Comparison of ENCODE assay signal across 18 cellular contexts in genomic region chr9:21778300-21778699, GRCh38. TPM values are rescaled to one million over a fixed set of nuclear protein-coding genes. Genes with fewer than 3 reads are reported as not detected.
DNase-seq lines count a peak whose midpoint lies in the region; FAIRE-seq and TF ChIP-seq lines count a peak whose summit lies in the region.
"Had no signal": no experiment of that assay in that cellular context is flagged by ENCODE, and none has a peak within 500 bp of the region (broad histone marks: within the 10 kb centered on the region; RNA-seq: fewer than 3 reads in every experiment).

No MANE protein-coding gene starts in this region.

- H3K4me3 ChIP-seq in BLaER1 treated with 17β-estradiol and CSF1 and Interleukin-3, amounts not matched to agents 10 nM and 100 nM = peak overlapping the region in 1 of 10 experiments; percentile 6; a peak in 2 of 20 replicates
- H3K4me3 ChIP-seq in WI38 (ENCODE audit: low read depth, low read length) = 0 out of 2 replicates have a peak overlapping the region, but pooled peaks have one; percentile 5
- H3K4me3 ChIP-seq: esophagus muscularis mucosa, lung, right atrium auricular region, upper lobe of right lung had no signal

- no peaks in the 10 kb centered on the region for H4K20me1 ChIP-seq in BLaER1 treated with 17β-estradiol and CSF1 and Interleukin-3, amounts not matched to agents 10 nM and 100 nM

- no peak for TF ChIP-seq CTCF in WI38 (IDR thresholded peaks at IDR 0.05; ENCODE audit: low read depth, low read length)

- H3K9me3 ChIP-seq in BLaER1 treated with 17β-estradiol and CSF1 and Interleukin-3, amounts not matched to agents 10 nM and 100 nM (replicated peaks in 1 of 11) = peaks cover 0 to 5% (median 0%) of the 10 kb centered on the region in 11 experiments; a peak in 5 of 22 replicates
- H3K9me3 ChIP-seq: Caco-2, esophagus muscularis mucosa, right atrium auricular region, upper lobe of right lung had no signal

- peak overlapping the region; percentile 38 to 76 (median 70) for H3K4me2 ChIP-seq in BLaER1 treated with 17β-estradiol and CSF1 and Interleukin-3, amounts not matched to agents 10 nM and 100 nM

- no peaks in the 10 kb centered on the region for H3K27me3 ChIP-seq in BLaER1 treated with 17β-estradiol and CSF1 and Interleukin-3, amounts not matched to agents 10 nM and 100 nM
- H3K27me3 ChIP-seq: esophagus muscularis mucosa, right atrium auricular region had no signal

- FAIRE-seq in urothelium cell line (lab: Jason Lieb, UNC) = no peak

- H3K36me3 ChIP-seq in BLaER1 treated with 17β-estradiol and CSF1 and Interleukin-3, amounts not matched to agents 10 nM and 100 nM = no peaks in the 10 kb centered on the region
- H3K36me3 ChIP-seq: esophagus muscularis mucosa, right atrium auricular region, upper lobe of right lung had no signal

- DNase-seq in HT-29 (ENCODE audit: low spot score) (peak; percentile 71), iris pigment epithelial cell (ENCODE audit: low read depth) (peak; percentile 83), SW 1271 (lab: John Stamatoyannopoulos, UW) (no peak), NCI-H1105 (lab: John Stamatoyannopoulos, UW) (no peak), urothelium cell line (ENCODE audit: low spot score) (no peak), H4 (ENCODE audit: low spot score) (no peak)
- DNase-seq: activated CD4-positive, alpha-beta T cell treated with anti-CD3 and anti-CD28 coated beads for 1 hour; activated T-cell treated with anti-CD3 and anti-CD28 coated beads, Interleukin-2, amount 50 U/mL, for 1 hour; Caco-2; cortex of kidney; NCI-H1417 treated with DMSO at 0.1 percent for 48 hours; stimulated activated CD4-positive, alpha-beta T cell treated with anti-CD3 and anti-CD28 coated beads, Interleukin-4, amount 100 ng/mL, for 4 hours; upper lobe of right lung had no signal

- H3K27ac ChIP-seq in BLaER1 treated with 17β-estradiol and CSF1 and Interleukin-3, amounts not matched to agents 10 nM and 100 nM = peak overlapping the region in 10 of 11 experiments; percentile 4 to 73 (median 66); a peak in 18 of 22 replicates
- H3K27ac ChIP-seq: esophagus muscularis mucosa, right atrium auricular region, upper lobe of right lung had no signal

- peak overlapping the region in 6 of 11 experiments; percentile 9 to 51 (median 36); a peak in 5 of 22 replicates for H3K9ac ChIP-seq in BLaER1 treated with 17β-estradiol and CSF1 and Interleukin-3, amounts not matched to agents 10 nM and 100 nM

- peaks cover 21 to 38% (median 32%) of the 10 kb centered on the region in 10 experiments for H3K4me1 ChIP-seq in BLaER1 treated with 17β-estradiol and CSF1 and Interleukin-3, amounts not matched to agents 10 nM and 100 nM
- H3K4me1 ChIP-seq: Caco-2, esophagus muscularis mucosa, right atrium auricular region, upper lobe of right lung had no signal

RNA-seq across cellular contexts. Expression of gene MTAP, which starts 24.1 kb away (rescaled TPM):
- total RNA-seq in HT-29 (2014; rRNA removed; shearing (Covaris generic)) = 61.9 and 63.5 TPM in 2 replicates
- total RNA-seq in H4 (2014; rRNA removed; shearing (Covaris generic)) = not detected in 2 replicates

Comparison
In these comparisons a context has a peak if more than half of its experiments do, and no peak if none do; other contexts are left out.
1. DNase-seq: peak in HT-29 (single experiment) and iris pigment epithelial cell (single experiment); none in SW 1271 (0 of 2), NCI-H1105 (single experiment), urothelium cell line (single experiment) and H4 (single experiment).
2. RNA of gene MTAP, which starts 24.1 kb away (total RNA-seq): 61.9 to 63.5 TPM in HT-29; not detected in H4; every median in the first group is over 10 times any median in the second.